ENCODE assay signal across 9 cellular contexts in genomic region chr22:50302041-50302541, GRCh38. TPM values are rescaled to one million over a fixed set of nuclear protein-coding genes. Genes with fewer than 3 reads are reported as not detected.
A peak's percentile ranks its signal among the peaks of the same experiment; 100 is the strongest.
DNase-seq lines count a peak whose midpoint lies in the region; ATAC-seq and TF ChIP-seq lines count a peak whose summit lies in the region.
"Had no signal": no experiment of that assay in that cellular context is flagged by ENCODE, and none has a peak within 500 bp of the region (broad histone marks: within the 10 kb centered on the region; RNA-seq: fewer than 3 reads in every experiment).

No MANE protein-coding gene starts in this region.

- WGBS in neuronal stem cell (ENCODE audit: extremely low coverage in 2 of 2, insufficient read length in 2 of 2, insufficient replicate concordance in 1 of 2), 2 donors = no CpG with 5 or more reads among the region's 9 CpGs

- H3K27me3 ChIP-seq in ACC112 (ENCODE audit: insufficient read depth, low read length) = no peaks in the 10 kb centered on the region
- no peaks in the 10 kb centered on the region for H3K27me3 ChIP-seq in Panc1 (ENCODE audit: control insufficient read depth, insufficient read depth, low read length)
- peaks cover 0 to 6% (median 0%) of the 10 kb centered on the region in 3 experiments for H3K27me3 ChIP-seq in neuronal stem cell (ENCODE audit: control insufficient read depth in 3 of 3, insufficient read depth in 3 of 3, low read depth in 1 of 3, low read length in 3 of 3)

- no peak overlapping the region for H3K9ac ChIP-seq in neuronal stem cell (ENCODE audit: low read depth, low read length, poor library complexity)

- H3K27ac ChIP-seq in ACC112 (ENCODE audit: low read depth, low read length) (peak overlapping the region; percentile 58), Panc1 (ENCODE audit: low read length) (peak overlapping the region; percentile 83), neuronal stem cell (replicated peaks; ENCODE audit: low read length) (no peak overlapping the region)

- H3K4me1 ChIP-seq in ACC112 (ENCODE audit: control insufficient read depth, insufficient read depth, low read length, unreplicated experiment) = peaks cover 54% of the 10 kb centered on the region
- H3K4me1 ChIP-seq in Panc1 (ENCODE audit: control insufficient read depth, insufficient read depth, low read length) = peaks cover 68% of the 10 kb centered on the region
- H3K4me1 ChIP-seq in neuronal stem cell (ENCODE audit: control insufficient read depth in 2 of 2, insufficient read depth in 1 of 2, low read depth in 1 of 2, low read length in 2 of 2) = peaks cover 24 to 30% of the 10 kb centered on the region in 2 donors

- H3K36me3 Mint-ChIP-seq in WTC11 = no peaks in the 10 kb centered on the region
- H3K36me3 Mint-ChIP-seq: CD4-positive, CD25-positive, alpha-beta regulatory T cell had no signal

- H2AFZ ChIP-seq in ACC112 (ENCODE audit: low read length, unreplicated experiment) (no peak overlapping the region), neuronal stem cell (ENCODE audit: low read length) (no peak overlapping the region)

- H3K27ac Mint-ChIP-seq in WTC11 = no peak overlapping the region
- H3K27ac Mint-ChIP-seq: CD4-positive, CD25-positive, alpha-beta regulatory T cell had no signal

- TF ChIP-seq CTCF in Panc1 (IDR thresholded peaks at IDR 0.05) = no peak
- no peak for TF ChIP-seq CTCF in WTC11 (IDR thresholded peaks at IDR 0.05)

- no peaks in the 10 kb centered on the region for H3K36me3 ChIP-seq in ACC112 (ENCODE audit: insufficient read depth, low read length)
- H3K36me3 ChIP-seq in Panc1 (ENCODE audit: control insufficient read depth, insufficient read depth, low read length) = no peaks in the 10 kb centered on the region; the same call in 1 of the 2 replicates
- H3K36me3 ChIP-seq in neuronal stem cell (replicated peaks in 1 of 2; ENCODE audit: control insufficient read depth in 2 of 2, insufficient read depth in 2 of 2, low read length in 2 of 2) = peaks cover 2 to 62% of the 10 kb centered on the region in 2 donors

- peaks cover 60% of the 10 kb centered on the region for H3K79me1 ChIP-seq in neuronal stem cell (ENCODE audit: low read depth, low read length)

- H3K4me3 ChIP-seq in ACC112 (ENCODE audit: low read depth, low read length) (no peak overlapping the region), Panc1 (ENCODE audit: low read depth in 2 of 2, low read length in 2 of 2) (no peak overlapping the region), neuronal stem cell (ENCODE audit: low read length in 2 of 2) (peak overlapping the region in 1 of 2 donors; percentile 56)

- no peaks in the 10 kb centered on the region for H3K9me3 Mint-ChIP-seq in WTC11

- intact Hi-C loops in Panc1 (cut with micrococcal nuclease; ENCODE audit: unreplicated experiment) = no loop called here

- CTCF ChIA-PET in Panc1 (lab: Charles Lee) (interaction anchor here (0.6 kb wide), 1 partner anchor 39 kb away, joined by 8 read pairs; no protein-coding TSS in a partner anchor), WTC11 (lab: Charles Lee) (interaction anchor here (0.5 to 2.3 kb wide), 6 partner anchors 8 to 1867 kb away, joined by 3 to 16 read pairs (median 4); no protein-coding TSS in a partner anchor)

- peaks cover 37% of the 10 kb centered on the region for H3K4me1 Mint-ChIP-seq in WTC11

- ATAC-seq in Panc1 (no peak), WTC11 (no peak), HG02870 (IDR thresholded peaks at IDR 0.05; ENCODE audit: unreplicated experiment) (no peak)

- no TSS peak for BruUV-seq in Panc1 (replicated peaks; lab: Mats Ljungman, UMichigan)

- H2BK5ac ChIP-seq in neuronal stem cell (ENCODE audit: low read length) = no peak overlapping the region

- H3K23ac ChIP-seq in neuronal stem cell (ENCODE audit: low read depth, low read length, poor library complexity) = peak overlapping the region; percentile 55

- in situ Hi-C loops in Panc1 (cut with HindIII; ENCODE audit: low pct_unique_long_range_greater_than_20kb, low sequenced_read_pairs) = no loop called here

- no peak overlapping the region for H3K18ac ChIP-seq in neuronal stem cell (ENCODE audit: low read length)

- no peak overlapping the region for H4K91ac ChIP-seq in neuronal stem cell (ENCODE audit: low read depth, low read length, poor library complexity)

- peaks cover 81% of the 10 kb centered on the region for H3K79me2 ChIP-seq in ACC112 (ENCODE audit: control insufficient read depth, insufficient read depth, low read length, unreplicated experiment)

- peak overlapping the region; percentile 91 for H2BK120ac ChIP-seq in neuronal stem cell (ENCODE audit: low read depth, low read length)

- no peak overlapping the region for H3K4me2 ChIP-seq in neuronal stem cell (ENCODE audit: insufficient read depth, low read length, poor library complexity, severe bottlenecking)

- POLR2A ChIA-PET in Panc1 (lab: Charles Lee) (interaction anchor here (0.5 kb wide), 1 partner anchor 124 kb away, joined by 3 read pairs; no protein-coding TSS in a partner anchor), WTC11 (lab: Charles Lee) (interaction anchor here (1.5 kb wide), 1 partner anchor 9 kb away, joined by 3 read pairs; no protein-coding TSS in a partner anchor)

- no peak overlapping the region for H3K4me3 Mint-ChIP-seq in WTC11
- H3K4me3 Mint-ChIP-seq: CD4-positive, CD25-positive, alpha-beta regulatory T cell had no signal

- no peak overlapping the region for H3K4ac ChIP-seq in neuronal stem cell (ENCODE audit: low read length)

- H3K14ac ChIP-seq in neuronal stem cell (ENCODE audit: low read length) = peak overlapping the region; percentile 9

- no peak overlapping the region for H2BK12ac ChIP-seq in neuronal stem cell (ENCODE audit: low read length)

- H3K27me3 Mint-ChIP-seq in WTC11 (ENCODE audit: low read depth) = peaks cover 6% of the 10 kb centered on the region; the same call in 1 of the 2 replicates

- peak overlapping the region; percentile 32 for H2AK5ac ChIP-seq in neuronal stem cell (ENCODE audit: low read depth, low read length)

- DNase-seq in Panc1 (ENCODE audit: low read depth, low spot score) (no peak), fibroblast of gingiva (ENCODE audit: low read depth) (peak; percentile 28), neuronal stem cell (ENCODE audit: low spot score) (no peak), WTC11 (ENCODE audit: low spot score) (no peak), AML-193 (lab: John Stamatoyannopoulos, UW) (no peak), mesenteric fat pad (ENCODE audit: low spot score) (no peak)
- DNase-seq: CD4-positive, CD25-positive, alpha-beta regulatory T cell had no signal

- H2BK15ac ChIP-seq in neuronal stem cell (ENCODE audit: low read length) = no peak overlapping the region

- H3K9me3 ChIP-seq in Panc1 (ENCODE audit: control insufficient read depth, insufficient read depth, low read depth, low read length) = no peaks in the 10 kb centered on the region
- H3K9me3 ChIP-seq in neuronal stem cell (replicated peaks in 1 of 2; ENCODE audit: control insufficient read depth in 2 of 2, insufficient read depth in 1 of 2, low read depth in 1 of 2, low read length in 2 of 2) = no peaks in the 10 kb centered on the region

- no peak overlapping the region for H4K8ac ChIP-seq in neuronal stem cell (ENCODE audit: low read depth, low read length)

TF ChIP-seq in WTC11, 78 proteins besides CTCF, POLR2A, EP300 and RAD21 (continues in another document):
- TF ChIP-seq, protein P1, sequence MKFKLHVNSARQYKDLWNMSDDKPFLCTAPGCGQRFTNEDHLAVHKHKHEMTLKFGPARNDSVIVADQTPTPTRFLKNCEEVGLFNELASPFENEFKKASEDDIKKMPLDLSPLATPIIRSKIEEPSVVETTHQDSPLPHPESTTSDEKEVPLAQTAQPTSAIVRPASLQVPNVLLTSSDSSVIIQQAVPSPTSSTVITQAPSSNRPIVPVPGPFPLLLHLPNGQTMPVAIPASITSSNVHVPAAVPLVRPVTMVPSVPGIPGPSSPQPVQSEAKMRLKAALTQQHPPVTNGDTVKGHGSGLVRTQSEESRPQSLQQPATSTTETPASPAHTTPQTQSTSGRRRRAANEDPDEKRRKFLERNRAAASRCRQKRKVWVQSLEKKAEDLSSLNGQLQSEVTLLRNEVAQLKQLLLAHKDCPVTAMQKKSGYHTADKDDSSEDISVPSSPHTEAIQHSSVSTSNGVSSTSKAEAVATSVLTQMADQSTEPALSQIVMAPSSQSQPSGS (CRISPR knock-in tag; IDR thresholded peaks at IDR 0.05; ENCODE audit: borderline replicate concordance, low read depth) = no peak
- TF ChIP-seq JAZF1 (CRISPR knock-in tag; IDR thresholded peaks at IDR 0.05) (no peak), PRRX2 (CRISPR knock-in tag; IDR thresholded peaks at IDR 0.05) (no peak), ZNF396 (CRISPR knock-in tag; IDR thresholded peaks at IDR 0.05; ENCODE audit: borderline replicate concordance) (no peak)
- TF ChIP-seq, protein P2, sequence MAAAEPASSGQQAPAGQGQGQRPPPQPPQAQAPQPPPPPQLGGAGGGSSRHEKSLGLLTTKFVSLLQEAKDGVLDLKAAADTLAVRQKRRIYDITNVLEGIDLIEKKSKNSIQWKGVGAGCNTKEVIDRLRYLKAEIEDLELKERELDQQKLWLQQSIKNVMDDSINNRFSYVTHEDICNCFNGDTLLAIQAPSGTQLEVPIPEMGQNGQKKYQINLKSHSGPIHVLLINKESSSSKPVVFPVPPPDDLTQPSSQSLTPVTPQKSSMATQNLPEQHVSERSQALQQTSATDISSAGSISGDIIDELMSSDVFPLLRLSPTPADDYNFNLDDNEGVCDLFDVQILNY (CRISPR knock-in tag; IDR thresholded peaks at IDR 0.05) = no peak

RNA-seq across cellular contexts. Expression of gene PLXNB2, which starts 5.4 kb away (rescaled TPM):
- 227 TPM for total RNA-seq in Panc1 (2021; ENCODE audit: unreplicated experiment)
- polyA plus RNA-seq in Panc1 (2012; ENCODE audit: insufficient read length) = 239 TPM
- polyA plus RNA-seq in neuronal stem cell (2013, experiment 1 of 2) = 71.0 TPM
- 69.8 TPM for polyA plus RNA-seq in neuronal stem cell (2013, experiment 2 of 2)
- total RNA-seq in WTC11 (2021) = 110 to 113 TPM (median 111 TPM) in 3 replicates
- total RNA-seq in mesenteric fat pad = 108 TPM

RNA-seq across cellular contexts. Expression of gene DENND6B, which starts 24.7 kb away (rescaled TPM):
- 5.8 TPM for total RNA-seq in Panc1 (2021; ENCODE audit: unreplicated experiment)
- 7.2 TPM for polyA plus RNA-seq in Panc1 (2012; ENCODE audit: insufficient read length)
- polyA plus RNA-seq in neuronal stem cell (2013, experiment 1 of 2) = 12.7 TPM
- polyA plus RNA-seq in neuronal stem cell (2013, experiment 2 of 2) = 11.7 TPM
- total RNA-seq in WTC11 (2021) = 2.3 to 2.7 TPM (median 2.5 TPM) in 3 replicates
- 2.2 TPM for total RNA-seq in mesenteric fat pad

RNA-seq across cellular contexts. Expression of gene MAPK11, which starts 31.9 kb away (rescaled TPM):
- total RNA-seq in Panc1 (2021; ENCODE audit: unreplicated experiment) = 77.7 TPM
- polyA plus RNA-seq in Panc1 (2012; ENCODE audit: insufficient read length) = 105 TPM
- 4.0 TPM for polyA plus RNA-seq in neuronal stem cell (2013, experiment 1 of 2)
- polyA plus RNA-seq in neuronal stem cell (2013, experiment 2 of 2) = 3.6 TPM
- total RNA-seq in WTC11 (2021) = 1.4 to 2.3 TPM (median 1.9 TPM) in 3 replicates
- total RNA-seq in mesenteric fat pad = 24.2 TPM

RNA-seq across cellular contexts. Expression of gene MAPK12, which starts 40.6 kb away (rescaled TPM):
- 74.6 TPM for total RNA-seq in Panc1 (2021; ENCODE audit: unreplicated experiment)
- 81.1 TPM for polyA plus RNA-seq in Panc1 (2012; ENCODE audit: insufficient read length)
- 28.8 TPM for polyA plus RNA-seq in neuronal stem cell (2013, experiment 1 of 2)
- 28.1 TPM for polyA plus RNA-seq in neuronal stem cell (2013, experiment 2 of 2)
- total RNA-seq in WTC11 (2021) = 26.9 to 31.0 TPM (median 28.8 TPM) in 3 replicates
- 20.0 TPM for total RNA-seq in mesenteric fat pad

RNA-seq across cellular contexts. Expression of gene PPP6R2, which starts 41.0 kb away (rescaled TPM):
- total RNA-seq in Panc1 (2021; ENCODE audit: unreplicated experiment) = 52.8 TPM
- polyA plus RNA-seq in Panc1 (2012; ENCODE audit: insufficient read length) = 63.7 TPM
- 26.8 TPM for polyA plus RNA-seq in neuronal stem cell (2013, experiment 1 of 2)
- 24.9 TPM for polyA plus RNA-seq in neuronal stem cell (2013, experiment 2 of 2)
- total RNA-seq in WTC11 (2021) = 41.5 to 47.8 TPM (median 46.7 TPM) in 3 replicates
- total RNA-seq in mesenteric fat pad = 45.3 TPM
